Comparison of ENCODE assay signal across 19 cellular contexts in genomic region chr2:138294451-138294850, GRCh38.
"Had no signal": no experiment of that assay in that cellular context is flagged by ENCODE, and none has a peak within 500 bp of the region (broad histone marks: within the 10 kb centered on the region; RNA-seq: fewer than 3 reads in every experiment).

No MANE protein-coding gene starts in this region.

- H3K27me3 ChIP-seq: gastrocnemius medialis, heart right ventricle, tibial artery, uterus had no signal

- H3K4me1 ChIP-seq: gastrocnemius medialis, heart right ventricle, left ventricle myocardium inferior, tibial artery, uterus had no signal

- ATAC-seq: activated T-cell treated with anti-CD3 and anti-CD28 coated beads, Interleukin-2, amount 50 U/mL, for 72 hours; gastrocnemius medialis; heart right ventricle; natural killer cell treated with Interleukin-12 subunit alpha and Interleukin-12 subunit beta and Interleukin-15 and Interleukin-18, amount 100 ng/mL, for 72 hours had no signal

- DNase-seq: activated B cell treated with CpG ODN at 0.5 μM for 24 hours; activated CD4-positive, alpha-beta T cell treated with anti-CD3 and anti-CD28 coated beads, Interleukin-2, amount 10 ng/mL, durations not matched to agents 24 days and 14 days; activated CD8-positive, alpha-beta memory T cell treated with anti-CD3 and anti-CD28 coated beads, Interleukin-2, amount 50 U/mL, for 48 hours; activated gamma-delta T cell treated with Interleukin-2 at 50 U/mL for 16 hours; activated T-cell treated with anti-CD3 and anti-CD28 coated beads, Interleukin-2, amount 50 U/mL, for 72 hours; amniotic stem cell; effector CD8-positive, alpha-beta T cell; gastrocnemius medialis; heart right ventricle; left ventricle myocardium inferior; posterior cingulate gyrus; retina; stimulated activated CD4-positive, alpha-beta T cell treated with anti-CD3 and anti-CD28 coated beads, Interleukin-4, amount 100 ng/mL, for 24 hours; stimulated activated naive CD4-positive, alpha-beta T cell; tibial artery; uterus had no signal

- H3K27ac ChIP-seq: coronary artery, gastrocnemius medialis, heart right ventricle, left ventricle myocardium inferior, skin epidermis, tibial artery, uterus had no signal

- H3K4me3 ChIP-seq: coronary artery, gastrocnemius medialis, heart right ventricle, left ventricle myocardium inferior, skin epidermis, tibial artery, uterus had no signal

- H3K9me3 ChIP-seq: gastrocnemius medialis, heart right ventricle, left ventricle myocardium inferior, tibial artery, uterus had no signal

- H3K36me3 ChIP-seq: gastrocnemius medialis, heart right ventricle, left ventricle myocardium inferior, tibial artery, uterus had no signal
